In the genomic region with DNA sequence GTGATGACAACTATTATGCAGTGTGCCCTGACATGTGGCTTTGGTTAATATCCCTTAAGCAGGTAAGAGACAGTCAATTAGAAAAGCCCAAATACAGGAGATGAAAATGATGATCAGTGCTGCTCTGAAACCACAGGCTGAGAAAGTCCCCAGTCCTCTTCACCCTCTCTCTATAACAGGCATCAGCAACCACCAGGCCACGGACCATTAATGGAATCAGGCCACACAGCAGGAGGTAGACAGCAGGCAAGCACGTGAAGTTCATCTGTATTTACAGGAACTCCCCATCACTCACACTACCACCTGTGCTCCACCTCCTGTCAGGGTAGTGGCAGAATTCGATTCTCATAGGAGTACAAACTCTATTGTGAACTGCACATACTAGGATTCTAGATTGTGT, we compare ENCODE assay signal across 2 cellular contexts.
TF ChIP-seq lines count a peak whose summit lies in the region.

No MANE protein-coding gene starts in this region.

TF ChIP-seq in IMR-90, 13 proteins besides CTCF, POLR2A, EP300 and RAD21:
- no peak for TF ChIP-seq NFE2L2 (IDR thresholded peaks at IDR 0.05; ENCODE audit: low read depth, low read length)
- no peak for TF ChIP-seq RCOR1 (IDR thresholded peaks at IDR 0.05; ENCODE audit: insufficient replicate concordance, low read length)
- no peak for TF ChIP-seq ELK1 (IDR thresholded peaks at IDR 0.05; ENCODE audit: borderline replicate concordance, low read depth, low read length)
- no peak for TF ChIP-seq FOS (IDR thresholded peaks at IDR 0.05; ENCODE audit: low read depth, low read length)
- no peak for TF ChIP-seq MAZ (IDR thresholded peaks at IDR 0.05; ENCODE audit: borderline replicate concordance, low read depth, low read length)
- no peak for TF ChIP-seq MXI1 (IDR thresholded peaks at IDR 0.05; ENCODE audit: borderline replicate concordance, low read depth, low read length)
- TF ChIP-seq CEBPB (IDR thresholded peaks at IDR 0.05; ENCODE audit: low read depth, low read length), result no peak
- no peak for TF ChIP-seq BHLHE40 (IDR thresholded peaks at IDR 0.05; ENCODE audit: low read depth, low read length)
- no peak for TF ChIP-seq MAFK (IDR thresholded peaks at IDR 0.05; ENCODE audit: low read depth, low read length)
- no peak for TF ChIP-seq SMC3 (IDR thresholded peaks at IDR 0.05; ENCODE audit: low read depth, low read length)
- TF ChIP-seq RFX5 (IDR thresholded peaks at IDR 0.05; ENCODE audit: low read depth, low read length), result no peak
- TF ChIP-seq CHD1 (IDR thresholded peaks at IDR 0.05; ENCODE audit: low read depth, low read length), result no peak
- TF ChIP-seq USF2 (IDR thresholded peaks at IDR 0.05; ENCODE audit: low read depth, low read length), result no peak

TF ChIP-seq in GM23338, 12 proteins besides CTCF, POLR2A, EP300 and RAD21:
- TF ChIP-seq EZH2phosphoT487 (IDR thresholded peaks at IDR 0.05; ENCODE audit: unreplicated experiment), result no peak
- TF ChIP-seq EZH2 (IDR thresholded peaks at IDR 0.05; ENCODE audit: low read depth, unreplicated experiment), result no peak
- TF ChIP-seq STAT1 (IDR thresholded peaks at IDR 0.05; ENCODE audit: unreplicated experiment), result no peak
- no peak for TF ChIP-seq REST (IDR thresholded peaks at IDR 0.05; ENCODE audit: unreplicated experiment)
- TF ChIP-seq POLR2AphosphoS5 (IDR thresholded peaks at IDR 0.05; ENCODE audit: low read depth), result no peak
- no peak for TF ChIP-seq ZNF462 (CRISPR knock-in tag; IDR thresholded peaks at IDR 0.05)
- TF ChIP-seq ZNF114 (CRISPR knock-in tag; IDR thresholded peaks at IDR 0.05), result no peak
- no peak for TF ChIP-seq NANOG (IDR thresholded peaks at IDR 0.05; ENCODE audit: borderline replicate concordance)
- TF ChIP-seq JUNB (IDR thresholded peaks at IDR 0.05; ENCODE audit: unreplicated experiment), result no peak
- TF ChIP-seq ETS1 (IDR thresholded peaks at IDR 0.05), result no peak
- no peak for TF ChIP-seq CREB1 (CRISPR knock-in tag; IDR thresholded peaks at IDR 0.05; ENCODE audit: low read depth)
- no peak for TF ChIP-seq ZNF331 (CRISPR knock-in tag; IDR thresholded peaks at IDR 0.05; ENCODE audit: low read depth)
